17 cellular contexts compared by ENCODE assay signal in the genomic region with DNA sequence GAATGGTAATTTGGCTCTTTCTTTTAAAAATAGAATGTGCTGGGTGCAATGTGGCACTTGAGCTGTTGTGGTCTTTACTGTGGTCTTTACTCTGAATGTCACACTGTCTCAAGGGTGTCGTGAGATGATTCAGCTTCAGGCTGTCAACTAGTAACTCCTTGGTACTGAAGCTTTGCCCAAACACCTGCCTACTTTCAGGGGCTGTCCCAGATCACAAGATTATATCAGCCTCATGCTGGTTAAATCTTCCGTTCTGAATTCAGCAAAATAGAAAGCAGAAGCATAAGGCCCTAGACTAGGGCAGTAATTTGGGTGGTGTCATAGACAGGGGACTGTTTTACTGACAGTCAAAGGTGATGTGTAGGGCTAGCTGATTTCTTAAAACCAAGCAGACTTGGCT.
A peak's percentile ranks its signal among the peaks of the same experiment; 100 is the strongest.
DNase-seq lines count a peak whose midpoint lies in the region; ATAC-seq and FAIRE-seq lines count a peak whose summit lies in the region.
"Had no signal": no experiment of that assay in that cellular context is flagged by ENCODE, and none has a peak within 500 bp of the region (broad histone marks: within the 10 kb centered on the region; RNA-seq: fewer than 3 reads in every experiment).

No MANE protein-coding gene starts in this region.

- ATAC-seq in GM18508 (IDR thresholded peaks at IDR 0.05; ENCODE audit: insufficient read depth, unreplicated experiment) (peak; percentile 82), GM19395 (IDR thresholded peaks at IDR 0.05; ENCODE audit: unreplicated experiment) (peak; percentile 66), HG03060 (IDR thresholded peaks at IDR 0.05; ENCODE audit: low read depth, unreplicated experiment) (peak; percentile 68)
- ATAC-seq: effector memory CD8-positive, alpha-beta T cell; gastrocnemius medialis; right cardiac atrium had no signal

- FAIRE-seq in urothelium cell line (lab: Jason Lieb, UNC) = no peak
- FAIRE-seq: islet of Langerhans had no signal

- peak overlapping the region; percentile 92 for H3K27ac ChIP-seq in caudate nucleus (ENCODE audit: low read depth, low read length)
- H3K27ac ChIP-seq: gastrocnemius medialis, thoracic aorta had no signal

- DNase-seq in caudate nucleus (lab: John Stamatoyannopoulos, UW) (no peak), urothelium cell line (ENCODE audit: low spot score) (no peak), NCI-H1694 (lab: John Stamatoyannopoulos, UW) (no peak), ureter (ENCODE audit: low spot score) (no peak), SHP77 (lab: John Stamatoyannopoulos, UW) (no peak)
- DNase-seq: CD8-positive, alpha-beta memory T cell; effector memory CD8-positive, alpha-beta T cell; gastrocnemius medialis; naive B cell; NCI-H1105; NCI-H510A; right cardiac atrium had no signal
